8 cellular contexts compared by ENCODE assay signal in genomic region chr2:165293439-165294420, GRCh38. TPM values are rescaled to one million over a fixed set of nuclear protein-coding genes. Genes with fewer than 3 reads are reported as not detected.
DNase-seq lines count a peak whose midpoint lies in the region; ATAC-seq, FAIRE-seq and TF ChIP-seq lines count a peak whose summit lies in the region.

No MANE protein-coding gene starts in this region.

- WGBS in pancreas, 2 donors = 17 to 20% methylated on average over 6 of the region's 6 CpGs

- peak; percentile 100 for ATAC-seq in GM21447 (IDR thresholded peaks at IDR 0.05; ENCODE audit: unreplicated experiment)
- peak; percentile 98 to 100 (median 100) for ATAC-seq in pancreas

- no peaks in the 10 kb centered on the region for H3K27me3 Mint-ChIP-seq in glutamatergic neuron (ENCODE audit: unreplicated experiment)

- no peaks in the 10 kb centered on the region for H3K36me3 ChIP-seq in pancreas

- H3K27ac Mint-ChIP-seq in glutamatergic neuron (ENCODE audit: unreplicated experiment) = peak overlapping the region; percentile 65

- peak overlapping the region in 1 of 4 donors; percentile 22 for H3K4me3 ChIP-seq in pancreas

- no peak overlapping the region for H3K4me3 Mint-ChIP-seq in glutamatergic neuron (ENCODE audit: unreplicated experiment)

- H3K27ac ChIP-seq in pancreas = no peak overlapping the region

- no peaks in the 10 kb centered on the region for H3K36me3 Mint-ChIP-seq in glutamatergic neuron (ENCODE audit: unreplicated experiment)

- H3K27me3 ChIP-seq in pancreas = no peaks in the 10 kb centered on the region

- TF ChIP-seq CTCF in glutamatergic neuron (IDR thresholded peaks at IDR 0.05; ENCODE audit: partially characterized antibody, unreplicated experiment) (peak; percentile 80), pancreas (IDR thresholded peaks at IDR 0.05) (peak; percentile 44 to 74 (median 51))

- peaks cover 2% of the 10 kb centered on the region for H3K9me3 Mint-ChIP-seq in glutamatergic neuron (ENCODE audit: unreplicated experiment)

- intact Hi-C loops in pancreas (cut with DNase I) = no loop called here

- peak; percentile 98 for FAIRE-seq in pancreas (lab: Jason Lieb, UNC)

- H3K4me1 Mint-ChIP-seq in glutamatergic neuron (ENCODE audit: low read depth, unreplicated experiment) = peaks cover 5% of the 10 kb centered on the region

- peaks cover 0 to 4% (median 3%) of the 10 kb centered on the region in 3 donors for H3K4me1 ChIP-seq in pancreas

- peak; percentile 10 to 47 for DNase-seq in activated CD4-positive, alpha-beta T cell treated with anti-CD3 and anti-CD28 coated beads for 4 hours
- DNase-seq in activated CD4-positive, alpha-beta T cell treated with anti-CD3 and anti-CD28 coated beads, Interleukin-2, amount 50 U/mL, for 4 hours = no peak
- DNase-seq in HPDE6-E6E7 (ENCODE audit: extremely low spot score) = peak; percentile 50
- peak; percentile 73 for DNase-seq in NCI-H526 treated with DMSO at 0.1 percent for 48 hours (lab: John Stamatoyannopoulos, UW)
- DNase-seq in activated gamma-delta T cell treated with anti-CD3 and anti-CD28 coated beads, Interleukin-2, amount 50 U/mL, for 16 hours (ENCODE audit: low read depth) = peak; percentile 19
- no peak for DNase-seq in glutamatergic neuron
- peak in 3 of 6 donors; percentile 60 to 66 (median 65) for DNase-seq in pancreas

- no peaks in the 10 kb centered on the region for H3K9me3 ChIP-seq in pancreas

RNA-seq across cellular contexts. Expression of gene SCN2A, which starts 54.5 kb away (rescaled TPM):
- total RNA-seq in glutamatergic neuron (ENCODE audit: unreplicated experiment) = 0.39 TPM
- total RNA-seq in pancreas = under 1 TPM; 0.08 to 0.34 (median 0.16) TPM
- polyA plus RNA-seq in pancreas = under 1 TPM; 0.19 to 0.26 TPM

Comparison
In these comparisons a context has a peak if more than half of its experiments do, and no peak if none do; other contexts are left out.
1. DNase-seq: peak in activated CD4-positive, alpha-beta T cell treated with anti-CD3 and anti-CD28 coated beads for 4 hours (2 of 2), HPDE6-E6E7 (single experiment), NCI-H526 treated with DMSO at 0.1 percent for 48 hours (single experiment) and activated gamma-delta T cell treated with anti-CD3 and anti-CD28 coated beads, Interleukin-2, amount 50 U/mL, for 16 hours (single experiment); none in activated CD4-positive, alpha-beta T cell treated with anti-CD3 and anti-CD28 coated beads, Interleukin-2, amount 50 U/mL, for 4 hours (0 of 2) and glutamatergic neuron (single experiment).